Comparison of ENCODE assay signal across 11 cellular contexts in the genomic region with DNA sequence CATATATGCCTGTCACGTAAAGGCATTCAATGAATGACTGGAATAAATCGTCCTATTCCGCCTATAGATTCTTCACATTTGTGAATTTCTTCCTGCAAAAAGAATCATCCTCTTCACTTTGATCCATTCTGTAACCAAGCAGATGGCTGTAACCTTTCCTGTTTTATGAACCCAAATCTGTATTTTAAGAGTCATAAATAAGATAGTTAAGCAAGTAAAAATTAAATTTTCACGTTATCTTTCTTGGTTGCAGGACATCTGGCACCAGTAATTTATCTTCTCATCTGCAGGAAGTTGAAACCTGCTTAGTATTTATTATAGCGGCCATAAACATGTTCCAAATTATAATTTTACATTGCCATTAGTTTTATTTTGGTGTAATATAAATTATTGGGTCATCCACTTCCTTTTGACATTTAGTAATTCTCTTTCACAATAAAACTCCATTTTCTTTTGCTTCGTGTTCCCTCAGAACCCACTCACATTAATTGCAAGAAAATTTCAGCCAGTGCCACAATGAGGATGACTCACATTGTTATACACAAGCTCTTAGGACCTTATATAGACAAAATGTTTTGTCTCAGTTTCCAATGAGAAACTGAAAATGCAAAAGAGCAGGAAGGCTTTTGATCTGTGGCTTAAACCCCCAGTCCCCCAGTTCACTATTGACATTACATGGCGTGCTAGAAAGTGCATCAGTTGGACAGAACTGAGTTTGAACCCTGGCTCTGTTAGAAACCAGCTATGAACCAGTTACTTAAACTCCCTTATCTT. TPM values are rescaled to one million over a fixed set of nuclear protein-coding genes. Genes with fewer than 3 reads are reported as not detected.
DNase-seq lines count a peak whose midpoint lies in the region; ATAC-seq, FAIRE-seq and TF ChIP-seq lines count a peak whose summit lies in the region.
"Had no signal": no experiment of that assay in that cellular context is flagged by ENCODE, and none has a peak within 500 bp of the region (broad histone marks: within the 10 kb centered on the region; RNA-seq: fewer than 3 reads in every experiment).

No MANE protein-coding gene starts in this region.

- no peaks in the 10 kb centered on the region for H4K20me1 ChIP-seq in endothelial cell of umbilical vein (replicated peaks; ENCODE audit: control insufficient read depth, extremely low read depth, insufficient read depth, low read length)

- no peak for TF ChIP-seq POLR2A in endothelial cell of umbilical vein (IDR thresholded peaks at IDR 0.05; ENCODE audit: low read depth, low read length)

- FAIRE-seq in endothelial cell of umbilical vein (lab: Jason Lieb, UNC) = peak; percentile 59

- no peak for ATAC-seq in omental fat pad (ENCODE audit: low FRiP score)

- intact Hi-C loops in endothelial cell of umbilical vein (cut with micrococcal nuclease) = no loop called here

- H3K27ac ChIP-seq in SJSA1 (peak overlapping the region; percentile 72), endothelial cell of umbilical vein (ENCODE audit: insufficient read depth, low read depth, low read length) (no peak overlapping the region)
- H3K27ac ChIP-seq: hepatocyte, neutrophil had no signal

- H3K9ac ChIP-seq in endothelial cell of umbilical vein (replicated peaks; ENCODE audit: extremely low read depth, insufficient read depth, low read length) = no peak overlapping the region

- no peaks in the 10 kb centered on the region for H3K9me1 ChIP-seq in endothelial cell of umbilical vein (replicated peaks; ENCODE audit: control insufficient read depth, extremely low read depth, insufficient read depth, low read length)

- H3K4me2 ChIP-seq in endothelial cell of umbilical vein (ENCODE audit: insufficient read depth, low read length) = no peak overlapping the region
- H3K4me2 ChIP-seq: hepatocyte had no signal

- POLR2A ChIA-PET in AG04449 (lab: Yijun Ruan, JAX) (interaction anchor here (0.7 to 0.8 kb wide), 2 partner anchors 23 to 32 kb away, joined by 3 read pairs; no protein-coding TSS in a partner anchor), endothelial cell of umbilical vein (lab: Charles Lee) (no interaction called here)

- CTCF ChIA-PET in AG04449 (lab: Yijun Ruan, JAX) = no interaction called here
- CTCF ChIA-PET in endothelial cell of umbilical vein (lab: Charles Lee) = no interaction called here

- no peaks in the 10 kb centered on the region for H3K79me2 ChIP-seq in endothelial cell of umbilical vein (ENCODE audit: control insufficient read depth, insufficient read depth, low read length)
- H3K79me2 ChIP-seq: hepatocyte had no signal

- peaks cover 7% of the 10 kb centered on the region; the same call in 1 of the 2 replicates for H3K36me3 ChIP-seq in SJSA1
- H3K36me3 ChIP-seq in endothelial cell of umbilical vein (ENCODE audit: control insufficient read depth in 2 of 2, extremely low read depth in 1 of 2, insufficient read depth in 2 of 2, low read length in 2 of 2) = no peaks in the 10 kb centered on the region
- H3K36me3 ChIP-seq: neutrophil had no signal

- H3K4me1 ChIP-seq in SJSA1 (replicated peaks) (peaks cover 41% of the 10 kb centered on the region), endothelial cell of umbilical vein (ENCODE audit: control insufficient read depth, extremely low read depth, insufficient read depth, low read length) (no peaks in the 10 kb centered on the region)

- H3K9me3 ChIP-seq in SJSA1 (replicated peaks) = no peaks in the 10 kb centered on the region
- H3K9me3 ChIP-seq in endothelial cell of umbilical vein (replicated peaks; ENCODE audit: control insufficient read depth, insufficient read depth, low read length) = no peaks in the 10 kb centered on the region
- H3K9me3 ChIP-seq: neutrophil had no signal

- H2AFZ ChIP-seq in endothelial cell of umbilical vein (ENCODE audit: low read depth, low read length) = peak overlapping the region; percentile 41
- H2AFZ ChIP-seq: hepatocyte had no signal

- TF ChIP-seq CTCF in AG04449 (IDR thresholded peaks at IDR 0.05; ENCODE audit: insufficient read depth, low read length, missing control alignments) (no peak), GM12865 (IDR thresholded peaks at IDR 0.05; ENCODE audit: insufficient read depth, low read depth, low read length, missing control alignments) (no peak), endothelial cell of umbilical vein (IDR thresholded peaks at IDR 0.05; ENCODE audit: extremely low read depth in 1 of 2, insufficient read depth in 1 of 2, low read depth in 1 of 2, low read length in 2 of 2) (no peak), omental fat pad (IDR thresholded peaks at IDR 0.05) (no peak)

- DNase-seq in AG04449 (ENCODE audit: low read depth, low spot score) = peak; percentile 55
- DNase-seq in GM12865 (ENCODE audit: low read depth) = peak; percentile 54
- peak; percentile 38 to 57 for DNase-seq in SJSA1 (ENCODE audit: low read depth in 1 of 2, low spot score in 2 of 2)
- peak; percentile 43 for DNase-seq in endothelial cell of umbilical vein (ENCODE audit: low read depth, low spot score)
- no peak for DNase-seq in DMS153 treated with DMSO at 0.1 percent for 48 hours (lab: John Stamatoyannopoulos, UW; ENCODE audit: unreplicated experiment)
- DNase-seq in iPS-NIHi11 (ENCODE audit: low spot score) = no peak
- no peak for DNase-seq in cerebellar nuclear complex (lab: John Stamatoyannopoulos, UW)
- DNase-seq in omental fat pad (ENCODE audit: low spot score) = no peak
- DNase-seq: anterior cingulate cortex had no signal

- BruUV-seq in endothelial cell of umbilical vein (replicated peaks; lab: Mats Ljungman, UMichigan) = no TSS peak

- H3K27me3 ChIP-seq in SJSA1 (replicated peaks) = no peaks in the 10 kb centered on the region
- H3K27me3 ChIP-seq in endothelial cell of umbilical vein (ENCODE audit: control insufficient read depth in 2 of 2, insufficient read depth in 2 of 2, low read length in 2 of 2) = no peaks in the 10 kb centered on the region
- H3K27me3 ChIP-seq: hepatocyte, neutrophil had no signal

- dilution Hi-C loops in endothelial cell of umbilical vein (cut with MboI; ENCODE audit: extremely low pct_ligation_motif_present, low sequenced_read_pairs) = no loop called here

- H3K4me3 ChIP-seq in AG04449 (ENCODE audit: low read depth, low read length) (no peak overlapping the region), GM12865 (ENCODE audit: low read depth, low read length) (no peak overlapping the region), SJSA1 (no peak overlapping the region), endothelial cell of umbilical vein (replicated peaks in 1 of 3; ENCODE audit: insufficient read depth in 1 of 3, low read depth in 1 of 3, low read length in 3 of 3) (no peak overlapping the region)
- H3K4me3 ChIP-seq: hepatocyte had no signal

TF ChIP-seq in endothelial cell of umbilical vein, 7 proteins besides CTCF, POLR2A, EP300 and RAD21:
- TF ChIP-seq FOS (IDR thresholded peaks at IDR 0.05; ENCODE audit: borderline replicate concordance, insufficient read depth, low read length) (peak; percentile 53), MAX (IDR thresholded peaks at IDR 0.05; ENCODE audit: insufficient read depth, insufficient read length) (no peak), POLR2AphosphoS5 (IDR thresholded peaks at IDR 0.05; ENCODE audit: insufficient read depth, low read depth, low read length) (no peak), EZH2 (IDR thresholded peaks at IDR 0.05; ENCODE audit: borderline replicate concordance, low read depth, low read length, severe bottlenecking) (no peak), GATA2 (IDR thresholded peaks at IDR 0.05; ENCODE audit: insufficient read depth, insufficient read length, low read depth, low read length) (no peak), MYC (IDR thresholded peaks at IDR 0.05; ENCODE audit: low read depth, low read length) (no peak), JUN (IDR thresholded peaks at IDR 0.05; ENCODE audit: borderline replicate concordance, insufficient read depth, insufficient read length, low read depth) (peak; percentile 21)
TF ChIP-seq in endothelial cell of umbilical vein: peak in this region for 2.

RNA-seq across cellular contexts. Expression of gene TMEM156, which starts 51.1 kb away (rescaled TPM):
- 7.9 and 18.6 TPM in 2 replicates for total RNA-seq in SJSA1 (2014; rRNA removed; shearing (Covaris generic))
- total RNA-seq in endothelial cell of umbilical vein (1.00 and 2.7 TPM in 2 replicates), omental fat pad (under 1 TPM in 1 of 4 donors, not detected in 3; 0.82 TPM)
- 0.33 and 0.39 TPM in 2 replicates for polyA plus RNA-seq in endothelial cell of umbilical vein
- polyA plus RNA-seq in endothelial cell of umbilical vein (2011; cell fraction: cytosol; rRNA removed) = 0.86 and 1.4 TPM in 2 replicates
- 0.38 and 0.91 TPM in 2 replicates for polyA plus RNA-seq in endothelial cell of umbilical vein (2011; cell fraction: nucleus; rRNA removed)
- 7.6 and 11.1 TPM in 2 replicates for polyA plus RNA-seq in endothelial cell of umbilical vein (2012)
- polyA minus RNA-seq in endothelial cell of umbilical vein = 0.45 TPM in 1 of 2 replicates, not detected in the other
- 4.4 TPM for polyA minus RNA-seq in endothelial cell of umbilical vein (2011; cell fraction: cytosol; rRNA and poly(A)+ RNA removed)
- 1.3 and 2.4 TPM in 2 replicates for polyA minus RNA-seq in endothelial cell of umbilical vein (2011; cell fraction: nucleus; rRNA and poly(A)+ RNA removed)
- polyA plus RNA-seq: hepatocyte had no signal

Comparison
In these comparisons a context has a peak if more than half of its experiments do, and no peak if none do; other contexts are left out.
1. DNase-seq: peak in AG04449 (single experiment), GM12865 (single experiment), SJSA1 (2 of 2) and endothelial cell of umbilical vein (single experiment); none in DMS153 treated with DMSO at 0.1 percent for 48 hours (single experiment), iPS-NIHi11 (single experiment), cerebellar nuclear complex (0 of 2) and omental fat pad (single experiment).